In genomic region chr18:63518178-63519012, GRCh38 we compare ENCODE assay signal across 8 cellular contexts. TPM values are rescaled to one million over a fixed set of nuclear protein-coding genes. Genes with fewer than 3 reads are reported as not detected.
DNase-seq lines count a peak whose midpoint lies in the region; ATAC-seq lines count a peak whose summit lies in the region.

No MANE protein-coding gene starts in this region.

- no peak overlapping the region for H3K4me2 ChIP-seq in mesenchymal stem cell (ENCODE audit: low read length, poor library complexity, severe bottlenecking)

- 40% methylated on average over 12 of the region's 16 CpGs for WGBS in mesenchymal stem cell

- H2AFZ ChIP-seq in mesenchymal stem cell (ENCODE audit: low read depth, low read length), result no peak overlapping the region

- H3K23ac ChIP-seq in mesenchymal stem cell (ENCODE audit: low read length in 2 of 2), result no peak overlapping the region

- ATAC-seq in GM19438 (IDR thresholded peaks at IDR 0.05; ENCODE audit: low read depth, unreplicated experiment) (peak; percentile 98), HG03469 (IDR thresholded peaks at IDR 0.05; ENCODE audit: unreplicated experiment) (peak; percentile 94)
- peak; percentile 93 to 96 for ATAC-seq in stimulated activated naive B cell treated with anti-CD40 and anti-IgM and Interleukin-4, amounts not matched to agents 10 μg/mL and 1 μg/mL and 100 μg/mL, for 72 hours (replicated peaks)

- H2BK15ac ChIP-seq in mesenchymal stem cell (ENCODE audit: low read depth, poor library complexity, severe bottlenecking), result no peak overlapping the region

- H4K8ac ChIP-seq in mesenchymal stem cell (ENCODE audit: low read length), result no peak overlapping the region

- H2BK120ac ChIP-seq in mesenchymal stem cell (ENCODE audit: low read depth, low read length), result no peak overlapping the region

- DNase-seq in COR-L47 (lab: John Stamatoyannopoulos, UW) (peak; percentile 85), NCI-H524 treated with DMSO at 0.1 percent for 48 hours (lab: John Stamatoyannopoulos, UW) (peak; percentile 18), dermis microvascular lymphatic vessel endothelial cell (ENCODE audit: low read depth in 2 of 2) (peak; percentile 31 to 71), mesenchymal stem cell (peak; percentile 77)
- DNase-seq in activated CD4-positive, alpha-beta T cell treated with anti-CD3 and anti-CD28 coated beads for 1 hour, result peak; percentile 17
- peak; percentile 37 for DNase-seq in stimulated activated naive B cell treated with anti-CD40 and anti-IgM and Interleukin-4, amounts not matched to agents 10 μg/mL and 1 μg/mL and 100 μg/mL, for 72 hours

- no peaks in the 10 kb centered on the region for H3K36me3 Mint-ChIP-seq in stimulated activated naive B cell treated with anti-CD40 and anti-IgM and Interleukin-4, amounts not matched to agents 10 μg/mL and 1 μg/mL and 100 μg/mL, for 72 hours

- H2BK5ac ChIP-seq in mesenchymal stem cell (ENCODE audit: low read depth, low read length, poor library complexity, severe bottlenecking), result no peak overlapping the region

- peaks cover 11 to 18% of the 10 kb centered on the region in 2 donors for H3K27me3 Mint-ChIP-seq in stimulated activated naive B cell treated with anti-CD40 and anti-IgM and Interleukin-4, amounts not matched to agents 10 μg/mL and 1 μg/mL and 100 μg/mL, for 72 hours

- H2BK12ac ChIP-seq in mesenchymal stem cell (ENCODE audit: low read length in 2 of 2), result no peak overlapping the region

- no peak overlapping the region for H3K14ac ChIP-seq in mesenchymal stem cell (ENCODE audit: low read length in 2 of 2)

- no peaks in the 10 kb centered on the region for H3K4me1 ChIP-seq in mesenchymal stem cell (ENCODE audit: control insufficient read depth, insufficient read depth, low read depth, low read length)

- H3K27ac ChIP-seq in mesenchymal stem cell (ENCODE audit: low read length, poor library complexity, severe bottlenecking), result no peak overlapping the region

- no peak overlapping the region for H3K27ac Mint-ChIP-seq in stimulated activated naive B cell treated with anti-CD40 and anti-IgM and Interleukin-4, amounts not matched to agents 10 μg/mL and 1 μg/mL and 100 μg/mL, for 72 hours

- no peaks in the 10 kb centered on the region for H3K36me3 ChIP-seq in mesenchymal stem cell (ENCODE audit: control insufficient read depth in 1 of 2, insufficient read depth in 2 of 2, low read depth in 1 of 2, low read length in 2 of 2)

- H3K4me1 Mint-ChIP-seq in stimulated activated naive B cell treated with anti-CD40 and anti-IgM and Interleukin-4, amounts not matched to agents 10 μg/mL and 1 μg/mL and 100 μg/mL, for 72 hours, result peaks cover 2 to 7% of the 10 kb centered on the region in 2 donors

- no peaks in the 10 kb centered on the region for H3K9me3 ChIP-seq in mesenchymal stem cell (ENCODE audit: control insufficient read depth, low read length)

- no peaks in the 10 kb centered on the region for H3K9me3 Mint-ChIP-seq in stimulated activated naive B cell treated with anti-CD40 and anti-IgM and Interleukin-4, amounts not matched to agents 10 μg/mL and 1 μg/mL and 100 μg/mL, for 72 hours

- H3K4me3 ChIP-seq in mesenchymal stem cell (ENCODE audit: insufficient read depth in 1 of 2, low read depth in 1 of 2, low read length in 2 of 2), result no peak overlapping the region

- H3K4ac ChIP-seq in mesenchymal stem cell (ENCODE audit: low read depth in 1 of 2, low read length in 2 of 2), result no peak overlapping the region

- H3K79me1 ChIP-seq in mesenchymal stem cell (replicated peaks; ENCODE audit: low read length, poor library complexity, severe bottlenecking), result no peaks in the 10 kb centered on the region

- H3K9ac ChIP-seq in mesenchymal stem cell (ENCODE audit: low read length), result no peak overlapping the region

- H3K4me3 Mint-ChIP-seq in stimulated activated naive B cell treated with anti-CD40 and anti-IgM and Interleukin-4, amounts not matched to agents 10 μg/mL and 1 μg/mL and 100 μg/mL, for 72 hours, result no peak overlapping the region

- no peak overlapping the region for H3K18ac ChIP-seq in mesenchymal stem cell (ENCODE audit: low read depth in 1 of 2, low read length in 2 of 2)

- H4K91ac ChIP-seq in mesenchymal stem cell (ENCODE audit: low read length), result no peak overlapping the region

- H3K27me3 ChIP-seq in mesenchymal stem cell (ENCODE audit: control insufficient read depth in 1 of 2, insufficient read depth in 1 of 2, low read length in 2 of 2), result peaks cover 7 to 11% of the 10 kb centered on the region in 2 experiments

- no peak overlapping the region for H2AK5ac ChIP-seq in mesenchymal stem cell (ENCODE audit: low read length, severe bottlenecking)

RNA-seq across cellular contexts. Expression of gene SERPINB12, which starts 23.8 kb away (rescaled TPM):
- not detected in 2 replicates for total RNA-seq in dermis microvascular lymphatic vessel endothelial cell
- not detected for polyA plus RNA-seq in mesenchymal stem cell (2013, experiment 1 of 2)
- not detected for polyA plus RNA-seq in mesenchymal stem cell (2013, experiment 2 of 2)

RNA-seq across cellular contexts. Expression of gene SERPINB5, which starts 41.6 kb away (rescaled TPM):
- not detected in 2 replicates for total RNA-seq in dermis microvascular lymphatic vessel endothelial cell
- not detected for polyA plus RNA-seq in mesenchymal stem cell (2013, experiment 1 of 2)
- polyA plus RNA-seq in mesenchymal stem cell (2013, experiment 2 of 2), result not detected

Comparison
In these comparisons a context has a peak if more than half of its experiments do, and no peak if none do; other contexts are left out.
1. DNase-seq: peak in every context shown above with its lines; median percentile 85 in COR-L47; 77 in mesenchymal stem cell; 51 in dermis microvascular lymphatic vessel endothelial cell; 37 in stimulated activated naive B cell treated with anti-CD40 and anti-IgM and Interleukin-4, amounts not matched to agents 10 μg/mL and 1 μg/mL and 100 μg/mL, for 72 hours; 18 in NCI-H524 treated with DMSO at 0.1 percent for 48 hours; 17 in activated CD4-positive, alpha-beta T cell treated with anti-CD3 and anti-CD28 coated beads for 1 hour.